Comparison of ENCODE assay signal across 9 cellular contexts in the genomic region with DNA sequence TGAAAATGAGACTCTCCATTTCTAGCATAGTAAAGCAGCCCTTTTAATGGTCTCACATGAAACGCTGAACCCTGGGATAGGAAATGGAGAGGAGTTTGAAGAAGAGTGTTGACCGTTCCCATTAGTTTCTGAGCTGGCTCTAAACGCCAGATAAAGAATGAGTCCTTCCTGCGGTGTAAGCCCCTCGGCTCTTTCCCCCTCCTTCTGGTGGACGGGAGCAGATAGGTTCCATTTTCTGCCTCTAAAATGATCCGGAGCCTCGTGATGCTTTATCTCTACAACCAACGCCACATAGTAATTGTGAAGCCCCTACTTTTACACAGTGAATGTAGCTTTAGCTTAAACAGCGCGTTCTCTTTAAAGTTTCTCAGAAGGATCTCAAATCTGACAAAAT. TPM values are rescaled to one million over a fixed set of nuclear protein-coding genes. Genes with fewer than 3 reads are reported as not detected.
DNase-seq lines count a peak whose midpoint lies in the region; ATAC-seq and TF ChIP-seq lines count a peak whose summit lies in the region.
"Had no signal": no experiment of that assay in that cellular context is flagged by ENCODE, and none has a peak within 500 bp of the region (broad histone marks: within the 10 kb centered on the region; RNA-seq: fewer than 3 reads in every experiment).

No MANE protein-coding gene starts in this region.

- H3K9me3 ChIP-seq in muscle layer of duodenum (ENCODE audit: control insufficient read depth in 1 of 2, low read length in 2 of 2): no peaks in the 10 kb centered on the region
- H3K9me3 ChIP-seq in vagina: no peaks in the 10 kb centered on the region
- H3K9me3 ChIP-seq: Peyer's patch had no signal

- H3K4me1 Mint-ChIP-seq in activated naive CD8-positive, alpha-beta T cell (ENCODE audit: low read depth): peaks cover 19% of the 10 kb centered on the region
- peaks cover 15% of the 10 kb centered on the region for H3K4me1 Mint-ChIP-seq in activated naive CD8-positive, alpha-beta T cell treated with anti-CD3 and anti-CD28 coated beads for 36 hours
- peaks cover 3 to 10% of the 10 kb centered on the region in 2 donors for H3K4me1 Mint-ChIP-seq in effector memory CD8-positive, alpha-beta T cell (ENCODE audit: low read depth in 2 of 2)

- TF ChIP-seq POLR2A in vagina (IDR thresholded peaks at IDR 0.05): no peak

- peaks cover 29% of the 10 kb centered on the region for H3K27me3 Mint-ChIP-seq in activated naive CD8-positive, alpha-beta T cell
- H3K27me3 Mint-ChIP-seq in activated naive CD8-positive, alpha-beta T cell treated with anti-CD3 and anti-CD28 coated beads for 36 hours: peaks cover 55% of the 10 kb centered on the region
- peaks cover 41 to 52% of the 10 kb centered on the region in 2 donors for H3K27me3 Mint-ChIP-seq in effector memory CD8-positive, alpha-beta T cell

- H3K27me3 ChIP-seq in muscle layer of duodenum (ENCODE audit: low read depth, low read length): no peaks in the 10 kb centered on the region
- no peaks in the 10 kb centered on the region for H3K27me3 ChIP-seq in vagina
- H3K27me3 ChIP-seq: Peyer's patch had no signal

- peak overlapping the region; percentile 80 for H3K27ac ChIP-seq in muscle layer of duodenum (ENCODE audit: low read length)
- H3K27ac ChIP-seq in vagina: peak overlapping the region; percentile 91

- H3K36me3 ChIP-seq in muscle layer of duodenum (ENCODE audit: control insufficient read depth in 1 of 2, insufficient read depth in 2 of 2, low read length in 2 of 2) (no peaks in the 10 kb centered on the region), vagina (no peaks in the 10 kb centered on the region)
- H3K36me3 ChIP-seq: Peyer's patch had no signal

- DNase-seq in activated naive CD8-positive, alpha-beta T cell treated with anti-CD3 and anti-CD28 coated beads for 36 hours: no peak
- no peak for DNase-seq in effector memory CD8-positive, alpha-beta T cell
- DNase-seq in vagina (ENCODE audit: extremely low spot score in 2 of 2) (no peak), NCI-H128 (lab: John Stamatoyannopoulos, UW; ENCODE audit: unreplicated experiment) (no peak)

- TF ChIP-seq CTCF in vagina (IDR thresholded peaks at IDR 0.05): no peak

- no peaks in the 10 kb centered on the region for H3K36me3 Mint-ChIP-seq in activated naive CD8-positive, alpha-beta T cell
- no peaks in the 10 kb centered on the region for H3K36me3 Mint-ChIP-seq in activated naive CD8-positive, alpha-beta T cell treated with anti-CD3 and anti-CD28 coated beads for 36 hours
- no peaks in the 10 kb centered on the region for H3K36me3 Mint-ChIP-seq in effector memory CD8-positive, alpha-beta T cell (ENCODE audit: insufficient read depth)

- H3K4me3 Mint-ChIP-seq in activated naive CD8-positive, alpha-beta T cell: peak overlapping the region; percentile 78
- no peak overlapping the region for H3K4me3 Mint-ChIP-seq in activated naive CD8-positive, alpha-beta T cell treated with anti-CD3 and anti-CD28 coated beads for 36 hours
- peak overlapping the region; percentile 6 to 10 for H3K4me3 Mint-ChIP-seq in effector memory CD8-positive, alpha-beta T cell

- no peak overlapping the region for H3K27ac Mint-ChIP-seq in activated naive CD8-positive, alpha-beta T cell
- no peak overlapping the region for H3K27ac Mint-ChIP-seq in activated naive CD8-positive, alpha-beta T cell treated with anti-CD3 and anti-CD28 coated beads for 36 hours
- H3K27ac Mint-ChIP-seq in effector memory CD8-positive, alpha-beta T cell: no peak overlapping the region

- peaks cover 0 to 6% of the 10 kb centered on the region in 2 donors for H3K4me1 ChIP-seq in muscle layer of duodenum (ENCODE audit: control insufficient read depth in 1 of 2, insufficient read depth in 2 of 2, low read length in 2 of 2)
- no peaks in the 10 kb centered on the region for H3K4me1 ChIP-seq in vagina
- H3K4me1 ChIP-seq: Peyer's patch had no signal

- H3K4me3 ChIP-seq in muscle layer of duodenum (ENCODE audit: low read depth in 1 of 2, low read length in 2 of 2): peak overlapping the region; percentile 46 to 55
- peak overlapping the region; percentile 30 to 38 for H3K4me3 ChIP-seq in vagina

- no peaks in the 10 kb centered on the region for H3K9me3 Mint-ChIP-seq in activated naive CD8-positive, alpha-beta T cell (ENCODE audit: low read depth)
- no peaks in the 10 kb centered on the region for H3K9me3 Mint-ChIP-seq in activated naive CD8-positive, alpha-beta T cell treated with anti-CD3 and anti-CD28 coated beads for 36 hours
- no peaks in the 10 kb centered on the region for H3K9me3 Mint-ChIP-seq in effector memory CD8-positive, alpha-beta T cell

- intact Hi-C loops in vagina (cut with DNase I): no loop called here

- ATAC-seq in effector memory CD8-positive, alpha-beta T cell (replicated peaks): no peak
- ATAC-seq in GM21423 (IDR thresholded peaks at IDR 0.05; ENCODE audit: unreplicated experiment): no peak
- no peak for ATAC-seq in GM21786 (IDR thresholded peaks at IDR 0.05; ENCODE audit: unreplicated experiment)

RNA-seq across cellular contexts. Expression of gene ZNF516, which starts 24.1 kb away (rescaled TPM):
- total RNA-seq in activated naive CD8-positive, alpha-beta T cell treated with anti-CD3 and anti-CD28 coated beads for 36 hours: 1 to 10 TPM; 6.5 to 8.6 TPM
- total RNA-seq in vagina: 46.4 TPM
